1 cellular context compared by ENCODE assay signal in genomic region chr5:125720745-125721144, GRCh38.
TF ChIP-seq lines count a peak whose summit lies in the region.

No MANE protein-coding gene starts in this region.

TF ChIP-seq in SK-N-SH treated with all-trans-retinoic acid at 6 μM for 48 hours, 23 proteins besides CTCF, POLR2A, EP300 and RAD21 (continued from another document):
- TF ChIP-seq, protein P1, sequence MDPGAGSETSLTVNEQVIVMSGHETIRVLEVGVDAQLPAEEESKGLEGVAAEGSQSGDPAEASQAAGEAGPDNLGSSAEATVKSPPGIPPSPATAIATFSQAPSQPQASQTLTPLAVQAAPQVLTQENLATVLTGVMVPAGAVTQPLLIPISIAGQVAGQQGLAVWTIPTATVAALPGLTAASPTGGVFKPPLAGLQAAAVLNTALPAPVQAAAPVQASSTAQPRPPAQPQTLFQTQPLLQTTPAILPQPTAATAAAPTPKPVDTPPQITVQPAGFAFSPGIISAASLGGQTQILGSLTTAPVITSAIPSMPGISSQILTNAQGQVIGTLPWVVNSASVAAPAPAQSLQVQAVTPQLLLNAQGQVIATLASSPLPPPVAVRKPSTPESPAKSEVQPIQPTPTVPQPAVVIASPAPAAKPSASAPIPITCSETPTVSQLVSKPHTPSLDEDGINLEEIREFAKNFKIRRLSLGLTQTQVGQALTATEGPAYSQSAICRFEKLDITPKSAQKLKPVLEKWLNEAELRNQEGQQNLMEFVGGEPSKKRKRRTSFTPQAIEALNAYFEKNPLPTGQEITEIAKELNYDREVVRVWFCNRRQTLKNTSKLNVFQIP (CRISPR knock-in tag; IDR thresholded peaks at IDR 0.05; ENCODE audit: borderline replicate concordance, low read depth) = no peak
